Comparison of ENCODE assay signal across 20 cellular contexts in genomic region chrX:38968817-38969216, GRCh38.
DNase-seq lines count a peak whose midpoint lies in the region; ATAC-seq and TF ChIP-seq lines count a peak whose summit lies in the region.
"Had no signal": no experiment of that assay in that cellular context is flagged by ENCODE, and none has a peak within 500 bp of the region (broad histone marks: within the 10 kb centered on the region; RNA-seq: fewer than 3 reads in every experiment).

No MANE protein-coding gene starts in this region.

- peak overlapping the region; percentile 10; the same call in 1 of the 2 replicates for H3K27ac ChIP-seq in VCaP
- H3K27ac ChIP-seq in left lung, result peak overlapping the region in 1 of 2 donors; percentile 28
- peak overlapping the region; percentile 47 for H3K27ac ChIP-seq in smooth muscle cell (ENCODE audit: low read depth)
- no peak overlapping the region for H3K27ac ChIP-seq in aorta (ENCODE audit: low read depth in 1 of 2, low read length in 2 of 2)
- H3K27ac ChIP-seq: PC-9, RWPE1, SJCRH30 had no signal

- H3K4me2 ChIP-seq in smooth muscle cell, result no peak overlapping the region
- H3K4me2 ChIP-seq: PC-9 had no signal

- no peak overlapping the region for H3K9ac ChIP-seq in smooth muscle cell (ENCODE audit: low read depth)

- TF ChIP-seq CTCF in VCaP (conservative IDR thresholded peaks at IDR 0.05), result no peak
- TF ChIP-seq CTCF in left lung (IDR thresholded peaks at IDR 0.05), result no peak
- TF ChIP-seq CTCF in smooth muscle cell (IDR thresholded peaks at IDR 0.05; ENCODE audit: borderline replicate concordance, insufficient read depth, poor library complexity, severe bottlenecking), result no peak

- H3K27ac Mint-ChIP-seq in activated CD4-positive, alpha-beta T cell treated with anti-CD3 and anti-CD28 coated beads, Interleukin-2, amount 10 ng/mL, durations not matched to agents 7 days and 5 days, result no peak overlapping the region
- H3K27ac Mint-ChIP-seq: CD4-positive, alpha-beta memory T cell had no signal

- H3K27me3 Mint-ChIP-seq in activated CD4-positive, alpha-beta T cell treated with anti-CD3 and anti-CD28 coated beads, Interleukin-2, amount 10 ng/mL, durations not matched to agents 7 days and 5 days, result no peaks in the 10 kb centered on the region
- H3K27me3 Mint-ChIP-seq: CD4-positive, alpha-beta memory T cell had no signal

- POLR2A ChIA-PET in activated CD4-positive, alpha-beta T cell treated with anti-CD3 and anti-CD28 coated beads, Interleukin-2, amount 10 ng/mL, durations not matched to agents 7 days and 5 days (lab: Charles Lee), result no interaction called here

- peaks cover 7% of the 10 kb centered on the region for H3K9me3 Mint-ChIP-seq in activated CD4-positive, alpha-beta T cell treated with anti-CD3 and anti-CD28 coated beads, Interleukin-2, amount 10 ng/mL, durations not matched to agents 7 days and 5 days

- H3K4me3 ChIP-seq in left lung, result no peak overlapping the region
- H3K4me3 ChIP-seq in smooth muscle cell, result no peak overlapping the region
- no peak overlapping the region for H3K4me3 ChIP-seq in aorta (ENCODE audit: low read length in 2 of 2)
- H3K4me3 ChIP-seq: K562, PC-9, SJCRH30 had no signal

- no peaks in the 10 kb centered on the region for H3K79me2 ChIP-seq in smooth muscle cell (ENCODE audit: low read depth)

- CTCF ChIA-PET in activated CD4-positive, alpha-beta T cell treated with anti-CD3 and anti-CD28 coated beads, Interleukin-2, amount 10 ng/mL, durations not matched to agents 7 days and 5 days (lab: Charles Lee), result interaction anchor here (0.8 kb wide), 1 partner anchor 11 kb away, joined by 3 read pairs; no protein-coding TSS in a partner anchor

- H3F3A ChIP-seq in smooth muscle cell (ENCODE audit: low read depth), result no peaks in the 10 kb centered on the region

- H3K36me3 Mint-ChIP-seq in activated CD4-positive, alpha-beta T cell treated with anti-CD3 and anti-CD28 coated beads, Interleukin-2, amount 10 ng/mL, durations not matched to agents 7 days and 5 days (ENCODE audit: low read depth), result no peaks in the 10 kb centered on the region

- no peaks in the 10 kb centered on the region for H3K27me3 ChIP-seq in left lung
- no peaks in the 10 kb centered on the region for H3K27me3 ChIP-seq in smooth muscle cell (ENCODE audit: low read depth)
- H3K27me3 ChIP-seq in aorta (ENCODE audit: control insufficient read depth in 1 of 2, insufficient read depth in 2 of 2, low read length in 1 of 2), result no peaks in the 10 kb centered on the region
- H3K27me3 ChIP-seq: BE2C, SJCRH30 had no signal

- H3K4me1 Mint-ChIP-seq in activated CD4-positive, alpha-beta T cell treated with anti-CD3 and anti-CD28 coated beads, Interleukin-2, amount 10 ng/mL, durations not matched to agents 7 days and 5 days, result peaks cover 2% of the 10 kb centered on the region
- H3K4me1 Mint-ChIP-seq: CD4-positive, alpha-beta memory T cell had no signal

- WGBS in smooth muscle cell (ENCODE audit: low lambda C conversion rate), result 66% methylated on average over 3 of the region's 3 CpGs
- WGBS in aorta, 2 donors, result 62 to 74% methylated on average over 3 of the region's 3 CpGs

- H3K4me1 ChIP-seq in left lung (peaks cover 0 to 3% of the 10 kb centered on the region in 2 donors), smooth muscle cell (ENCODE audit: low read depth) (no peaks in the 10 kb centered on the region), aorta (ENCODE audit: control insufficient read depth in 1 of 2, insufficient read depth in 2 of 2, low read length in 2 of 2) (no peaks in the 10 kb centered on the region)
- H3K4me1 ChIP-seq: BE2C, SJCRH30 had no signal

- H4K20me1 ChIP-seq in smooth muscle cell (ENCODE audit: low read depth), result no peaks in the 10 kb centered on the region

- no peaks in the 10 kb centered on the region for H3K9me3 ChIP-seq in left lung
- no peaks in the 10 kb centered on the region for H3K9me3 ChIP-seq in smooth muscle cell (replicated peaks; ENCODE audit: low read depth)
- H3K9me3 ChIP-seq in aorta (ENCODE audit: control insufficient read depth, low read length), result no peaks in the 10 kb centered on the region
- H3K9me3 ChIP-seq: BE2C, SJCRH30 had no signal

- H3K36me3 ChIP-seq in left lung, result no peaks in the 10 kb centered on the region
- H3K36me3 ChIP-seq in smooth muscle cell (ENCODE audit: low read depth), result no peaks in the 10 kb centered on the region
- no peaks in the 10 kb centered on the region for H3K36me3 ChIP-seq in aorta (ENCODE audit: control insufficient read depth in 1 of 2, insufficient read depth in 2 of 2, low read length in 1 of 2)
- H3K36me3 ChIP-seq: BE2C, SJCRH30 had no signal

- peak; percentile 62 for ATAC-seq in Right ventricle myocardium inferior
- ATAC-seq in left lung, result peak; percentile 41
- no peak for ATAC-seq in aorta (ENCODE audit: low FRiP score)
- ATAC-seq: K562 had no signal

- no peak overlapping the region for H3K4me3 Mint-ChIP-seq in activated CD4-positive, alpha-beta T cell treated with anti-CD3 and anti-CD28 coated beads, Interleukin-2, amount 10 ng/mL, durations not matched to agents 7 days and 5 days
- H3K4me3 Mint-ChIP-seq: CD4-positive, alpha-beta memory T cell had no signal

- DNase-seq in Right ventricle myocardium inferior (ENCODE audit: missing footprints) (no peak), cardiac septum (ENCODE audit: low spot score) (no peak), left lung (no peak), smooth muscle cell (lab: John Stamatoyannopoulos, UW; ENCODE audit: unreplicated experiment) (no peak), NCI-H2029 treated with DMSO at 0.1 percent for 48 hours (lab: John Stamatoyannopoulos, UW) (no peak), aorta (no peak)
- DNase-seq in activated CD4-positive, alpha-beta T cell treated with anti-CD3 and anti-CD28 coated beads, Interleukin-2, amount 10 ng/mL, durations not matched to agents 7 days and 5 days, result no peak
- DNase-seq: 8988T; BE2C; CD4-positive, alpha-beta memory T cell; DMS153; GDM1; GOT3; NCI-H187; NCI-H345; PC-9; SJCRH30 had no signal

- no peak overlapping the region for H2AFZ ChIP-seq in smooth muscle cell (ENCODE audit: low read depth)
- H2AFZ ChIP-seq: PC-9 had no signal

- intact Hi-C loops in Right ventricle myocardium inferior (cut with DNase I), result no loop called here
- intact Hi-C loops in cardiac septum (cut with DNase I), result no loop called here
- intact Hi-C loops in left lung (cut with DNase I), result no loop called here
- intact Hi-C loops in aorta (cut with DNase I), result no loop called here

Comparison
In these comparisons a context has a peak if more than half of its experiments do, and no peak if none do; other contexts are left out.
1. H3K27ac ChIP-seq: peak in VCaP (single experiment) and smooth muscle cell (single experiment); none in aorta (0 of 2).